In genomic region chr6:41683460-41684310, GRCh38 we compare ENCODE assay signal across 1 cellular context.
TF ChIP-seq lines count a peak whose summit lies in the region.

No MANE protein-coding gene starts in this region.

TF ChIP-seq in GM12878, 131 proteins besides CTCF, POLR2A, EP300 and RAD21 (continued from another document and continues in another):
- TF ChIP-seq CUX1 (IDR thresholded peaks at IDR 0.05; ENCODE audit: insufficient replicate concordance, low read depth, low read length) (no peak), TARDBP (IDR thresholded peaks at IDR 0.05; ENCODE audit: borderline replicate concordance) (no peak; the same call in 1 of the 2 replicates), MEF2A (IDR thresholded peaks at IDR 0.05; ENCODE audit: insufficient read depth, low read depth, low read length) (no peak), TAF1 (IDR thresholded peaks at IDR 0.05; ENCODE audit: borderline replicate concordance, low read depth, low read length) (no peak), CHD1 (IDR thresholded peaks at IDR 0.05; ENCODE audit: low read depth, low read length) (no peak), ZBTB4 (CRISPR knock-in tag; IDR thresholded peaks at IDR 0.05) (no peak), PKNOX1 (IDR thresholded peaks at IDR 0.05) (no peak), ATF2 (IDR thresholded peaks at IDR 0.05; ENCODE audit: low read length) (no peak), ZBTB11 (CRISPR knock-in tag; IDR thresholded peaks at IDR 0.05) (no peak), BMI1 (IDR thresholded peaks at IDR 0.05; ENCODE audit: borderline replicate concordance) (no peak), STAT1 (conservative IDR thresholded peaks at IDR 0.05) (no peak), RCOR1 (conservative IDR thresholded peaks at IDR 0.05; ENCODE audit: low read depth, low read length) (no peak), WRNIP1 (IDR thresholded peaks at IDR 0.05; ENCODE audit: borderline replicate concordance, low read depth, low read length) (no peak), YY1 (IDR thresholded peaks at IDR 0.05; ENCODE audit: low read depth, low read length) (peak; percentile 73), E4F1 (IDR thresholded peaks at IDR 0.05; ENCODE audit: borderline replicate concordance, partially characterized antibody) (no peak), ZZZ3 (IDR thresholded peaks at IDR 0.05; ENCODE audit: control insufficient read depth, insufficient read length, low read depth) (no peak), BACH1 (IDR thresholded peaks at IDR 0.05; ENCODE audit: borderline replicate concordance) (peak; percentile 44; the same call in 1 of the 2 replicates), EED (IDR thresholded peaks at IDR 0.05; ENCODE audit: low read depth) (no peak), HCFC1 (IDR thresholded peaks at IDR 0.05; ENCODE audit: low read length) (no peak), ATF7 (IDR thresholded peaks at IDR 0.05; ENCODE audit: low read depth) (no peak), CHD2 (IDR thresholded peaks at IDR 0.05; ENCODE audit: borderline replicate concordance, low read depth, low read length) (no peak), SUPT20H (IDR thresholded peaks at IDR 0.05; ENCODE audit: borderline replicate concordance, control insufficient read depth, low read depth, low read length) (no peak), ZSCAN29 (IDR thresholded peaks at IDR 0.05) (no peak), SMAD5 (IDR thresholded peaks at IDR 0.05; ENCODE audit: low read depth) (no peak; the same call in 1 of the 2 replicates), BHLHE40 (IDR thresholded peaks at IDR 0.05; ENCODE audit: borderline replicate concordance in 1 of 2, low read depth in 2 of 2, low read length in 1 of 2) (0 out of 4 replicates have a peak, but pooled peaks of 1 of the 2 experiments have one; percentile 37), REST (IDR thresholded peaks at IDR 0.05; ENCODE audit: low read depth, low read length) (no peak), HDAC2 (IDR thresholded peaks at IDR 0.05) (no peak), ESRRA (IDR thresholded peaks at IDR 0.05; ENCODE audit: low read length) (no peak), E2F8 (IDR thresholded peaks at IDR 0.05; ENCODE audit: low read depth, partially characterized antibody) (no peak), RBBP5 (conservative IDR thresholded peaks at IDR 0.05) (no peak), SIN3A (IDR thresholded peaks at IDR 0.05; ENCODE audit: low read depth, low read length) (no peak), NRF1 (conservative IDR thresholded peaks at IDR 0.05; ENCODE audit: low read depth, low read length) (no peak)
